ENCODE assay signal across 28 cellular contexts in the genomic region with DNA sequence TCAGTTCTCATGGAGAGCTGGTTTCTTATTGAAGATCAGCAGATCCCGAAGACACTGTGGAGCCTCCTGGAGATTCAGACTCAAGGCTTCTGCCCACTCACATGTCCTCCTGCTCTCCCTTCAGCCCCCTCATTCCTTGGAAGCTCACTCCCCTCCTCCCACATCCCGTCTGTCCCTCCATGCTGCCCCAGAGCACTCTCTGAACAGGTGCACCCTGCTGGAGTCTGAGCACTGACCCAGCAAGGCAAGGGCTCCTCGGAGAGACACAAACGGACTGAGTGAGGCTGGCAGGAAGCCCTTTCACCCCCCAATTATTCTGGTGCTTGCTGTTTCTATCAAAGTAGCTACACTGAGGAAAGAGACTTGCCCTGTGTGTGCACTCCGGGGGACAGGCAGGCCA.
"Had no signal": no experiment of that assay in that cellular context is flagged by ENCODE, and none has a peak within 500 bp of the region (broad histone marks: within the 10 kb centered on the region; RNA-seq: fewer than 3 reads in every experiment).

No MANE protein-coding gene starts in this region.

- H3K9me3 ChIP-seq: neutrophil, pancreas, psoas muscle, right lobe of liver, sigmoid colon, suprapubic skin, testis, tibial artery, transverse colon, vagina had no signal

- H3K4me1 Mint-ChIP-seq: naive B cell; naive thymus-derived CD8-positive, alpha-beta T cell; stimulated activated memory B cell treated with anti-CD40 and anti-IgM and Interleukin-4, amounts not matched to agents 10 μg/mL and 1 μg/mL and 100 μg/mL, for 72 hours; stimulated activated naive CD8-positive, alpha-beta T cell treated with anti-CD3 and anti-CD28 coated beads, Interleukin-15, amount 100 ng/mL, for 72 hours had no signal

- DNase-seq: naive B cell; naive thymus-derived CD8-positive, alpha-beta T cell; nucleus accumbens; pancreas; posterior cingulate gyrus; psoas muscle; right cardiac atrium; right lobe of liver; sigmoid colon; small intestine; stimulated activated CD4-positive, alpha-beta T cell treated with anti-CD3 and anti-CD28 coated beads, Interleukin-15, amount 100 ng/mL, for 24 hours; stimulated activated CD4-positive, alpha-beta T cell treated with anti-CD3 and anti-CD28 coated beads, Interleukin-2, amount 100 ng/mL, for 24 hours; stimulated activated CD4-positive, alpha-beta T cell treated with anti-CD3 and anti-CD28 coated beads, Interleukin-2, amount 100 ng/mL, for 48 hours; stimulated activated CD4-positive, alpha-beta T cell treated with anti-CD3 and anti-CD28 coated beads, Interleukin-4, amount 100 ng/mL, for 24 hours; stimulated activated naive CD4-positive, alpha-beta T cell; stimulated activated naive CD8-positive, alpha-beta T cell treated with anti-CD3 and anti-CD28 coated beads, Interleukin-15, amount 100 ng/mL, for 72 hours; stimulated activated naive CD8-positive, alpha-beta T cell treated with anti-CD3 and anti-CD28 coated beads, Interleukin-15, Interleukin-2, amounts not matched to agents 100 U/mL and 50 U/mL, for 24 hours; substantia nigra; testis; tibial artery; transverse colon had no signal

- H3K4me3 ChIP-seq: pancreas, psoas muscle, right lobe of liver, sigmoid colon, suprapubic skin, testis, tibial artery, transverse colon, vagina had no signal

- ATAC-seq: naive thymus-derived CD8-positive, alpha-beta T cell; natural killer cell treated with Interleukin-12 subunit alpha and Interleukin-12 subunit beta and Interleukin-15 and Interleukin-18, amount 100 ng/mL, for 72 hours; pancreas; psoas muscle; right cardiac atrium; right lobe of liver; stimulated activated memory B cell treated with anti-CD40 and anti-IgM and Interleukin-4, amounts not matched to agents 10 μg/mL and 1 μg/mL and 100 μg/mL, for 72 hours; stimulated activated naive CD8-positive, alpha-beta T cell treated with anti-CD3 and anti-CD28 coated beads, Interleukin-15, amount 100 ng/mL, for 72 hours; stimulated activated naive CD8-positive, alpha-beta T cell treated with anti-CD3 and anti-CD28 coated beads, Interleukin-15, Interleukin-2, amounts not matched to agents 100 U/mL and 50 U/mL, for 24 hours had no signal

- H3K27me3 Mint-ChIP-seq: stimulated activated memory B cell treated with anti-CD40 and anti-IgM and Interleukin-4, amounts not matched to agents 10 μg/mL and 1 μg/mL and 100 μg/mL, for 72 hours; stimulated activated naive CD8-positive, alpha-beta T cell treated with anti-CD3 and anti-CD28 coated beads, Interleukin-15, amount 100 ng/mL, for 72 hours had no signal

- H3K27ac Mint-ChIP-seq: naive B cell; naive thymus-derived CD8-positive, alpha-beta T cell; natural killer cell treated with Interleukin-12 subunit alpha and Interleukin-12 subunit beta and Interleukin-15 and Interleukin-18, amount 100 ng/mL, for 72 hours; progenitor cell of endocrine pancreas; stimulated activated memory B cell treated with anti-CD40 and anti-IgM and Interleukin-4, amounts not matched to agents 10 μg/mL and 1 μg/mL and 100 μg/mL, for 72 hours; type B pancreatic cell had no signal

- H3K36me3 ChIP-seq: neutrophil, pancreas, right lobe of liver, sigmoid colon, suprapubic skin, tibial artery, transverse colon, vagina had no signal

- H3K27me3 ChIP-seq: neutrophil, pancreas, right lobe of liver, testis, tibial artery, transverse colon, vagina had no signal

- H3K27ac ChIP-seq: neutrophil, pancreas, psoas muscle, right lobe of liver, sigmoid colon, suprapubic skin, testis, tibial artery, transverse colon, vagina had no signal

- H3K4me3 Mint-ChIP-seq: naive B cell; naive thymus-derived CD8-positive, alpha-beta T cell; natural killer cell treated with Interleukin-12 subunit alpha and Interleukin-12 subunit beta and Interleukin-15 and Interleukin-18, amount 100 ng/mL, for 72 hours; stimulated activated memory B cell treated with anti-CD40 and anti-IgM and Interleukin-4, amounts not matched to agents 10 μg/mL and 1 μg/mL and 100 μg/mL, for 72 hours; stimulated activated naive CD8-positive, alpha-beta T cell treated with anti-CD3 and anti-CD28 coated beads, Interleukin-15, amount 100 ng/mL, for 72 hours; type B pancreatic cell had no signal

- H3K9me3 Mint-ChIP-seq: natural killer cell treated with Interleukin-12 subunit alpha and Interleukin-12 subunit beta and Interleukin-15 and Interleukin-18, amount 100 ng/mL, for 72 hours; stimulated activated naive CD8-positive, alpha-beta T cell treated with anti-CD3 and anti-CD28 coated beads, Interleukin-15, amount 100 ng/mL, for 72 hours; type B pancreatic cell had no signal

- H3K4me1 ChIP-seq: pancreas, psoas muscle, right lobe of liver, sigmoid colon, suprapubic skin, testis, tibial artery, transverse colon, vagina had no signal

- H3K36me3 Mint-ChIP-seq: naive B cell; naive thymus-derived CD8-positive, alpha-beta T cell; natural killer cell treated with Interleukin-12 subunit alpha and Interleukin-12 subunit beta and Interleukin-15 and Interleukin-18, amount 100 ng/mL, for 72 hours; stimulated activated memory B cell treated with anti-CD40 and anti-IgM and Interleukin-4, amounts not matched to agents 10 μg/mL and 1 μg/mL and 100 μg/mL, for 72 hours; type B pancreatic cell had no signal
